Comparison of ENCODE assay signal across 10 cellular contexts in genomic region chr6:68559716-68560115, GRCh38.
DNase-seq lines count a peak whose midpoint lies in the region; ATAC-seq and TF ChIP-seq lines count a peak whose summit lies in the region.
"Had no signal": no experiment of that assay in that cellular context is flagged by ENCODE, and none has a peak within 500 bp of the region (broad histone marks: within the 10 kb centered on the region; RNA-seq: fewer than 3 reads in every experiment).

No MANE protein-coding gene starts in this region.

- H3K4me3 ChIP-seq in upper lobe of left lung: no peak overlapping the region
- H3K4me3 ChIP-seq: cardiac muscle cell, SJSA1 had no signal

- H3K36me3 Mint-ChIP-seq in effector memory CD8-positive, alpha-beta T cell (ENCODE audit: insufficient read depth): no peaks in the 10 kb centered on the region

- no peak for TF ChIP-seq POLR2A in upper lobe of left lung (IDR thresholded peaks at IDR 0.05)

- H3K9me3 Mint-ChIP-seq in effector memory CD8-positive, alpha-beta T cell: peaks cover 2 to 5% of the 10 kb centered on the region in 2 donors

- H3K4me1 Mint-ChIP-seq in effector memory CD8-positive, alpha-beta T cell (ENCODE audit: low read depth in 2 of 2): no peaks in the 10 kb centered on the region

- no peaks in the 10 kb centered on the region for H3K36me3 ChIP-seq in upper lobe of left lung
- H3K36me3 ChIP-seq: cardiac muscle cell, SJSA1 had no signal

- no peaks in the 10 kb centered on the region for H3K27me3 Mint-ChIP-seq in effector memory CD8-positive, alpha-beta T cell

- no peak overlapping the region for H3K4me3 Mint-ChIP-seq in effector memory CD8-positive, alpha-beta T cell

- H3K27ac Mint-ChIP-seq in effector memory CD8-positive, alpha-beta T cell: no peak overlapping the region

- H3K9me3 ChIP-seq in upper lobe of left lung: no peaks in the 10 kb centered on the region
- H3K9me3 ChIP-seq: SJSA1 had no signal

- no peak for TF ChIP-seq EP300 in upper lobe of left lung (IDR thresholded peaks at IDR 0.05)

- H3K4me1 ChIP-seq in upper lobe of left lung: no peaks in the 10 kb centered on the region
- H3K4me1 ChIP-seq: SJSA1 had no signal

- H3K27ac ChIP-seq in upper lobe of left lung: no peak overlapping the region
- H3K27ac ChIP-seq: cardiac muscle cell, SJSA1 had no signal

- TF ChIP-seq CTCF in upper lobe of left lung (IDR thresholded peaks at IDR 0.05): no peak

- ATAC-seq in upper lobe of left lung (ENCODE audit: low FRiP score in 2 of 2): no peak
- ATAC-seq in effector memory CD8-positive, alpha-beta T cell (replicated peaks): no peak
- no peak for ATAC-seq in GM21447 (IDR thresholded peaks at IDR 0.05; ENCODE audit: unreplicated experiment)

- 50 to 67% methylated on average over 5 of the region's 5 CpGs for WGBS in upper lobe of left lung, 2 donors

- H3K27me3 ChIP-seq in upper lobe of left lung: no peaks in the 10 kb centered on the region
- H3K27me3 ChIP-seq: cardiac muscle cell, SJSA1 had no signal

- DNase-seq in DMS 273 treated with DMSO at 0.1 percent for 48 hours (lab: John Stamatoyannopoulos, UW): peak; percentile 80
- peak; percentile 54 for DNase-seq in NCI-H1694 (lab: John Stamatoyannopoulos, UW)
- peak; percentile 95 for DNase-seq in SK-MEL-5 (ENCODE audit: low read depth, low spot score)
- peak; percentile 60 for DNase-seq in islet precursor cell
- DNase-seq in upper lobe of left lung: no peak
- no peak for DNase-seq in GM19240 (ENCODE audit: insufficient read length, low spot score)
- no peak for DNase-seq in effector memory CD8-positive, alpha-beta T cell

- in situ Hi-C loops in SK-MEL-5 (cut with HindIII; ENCODE audit: low pct_unique_long_range_greater_than_20kb, low sequenced_read_pairs): no loop called here

Comparison
In these comparisons a context has a peak if more than half of its experiments do, and no peak if none do; other contexts are left out.
1. DNase-seq: peak in DMS 273 treated with DMSO at 0.1 percent for 48 hours (single experiment), NCI-H1694 (single experiment), SK-MEL-5 (single experiment) and islet precursor cell (single experiment); none in upper lobe of left lung (0 of 2), GM19240 (single experiment) and effector memory CD8-positive, alpha-beta T cell (0 of 3).